Comparison of ENCODE assay signal across 10 cellular contexts in genomic region chr10:93068411-93069244, GRCh38. TPM values are rescaled to one million over a fixed set of nuclear protein-coding genes. Genes with fewer than 3 reads are reported as not detected.
DNase-seq lines count a peak whose midpoint lies in the region; ATAC-seq and TF ChIP-seq lines count a peak whose summit lies in the region.
"Had no signal": no experiment of that assay in that cellular context is flagged by ENCODE, and none has a peak within 500 bp of the region (broad histone marks: within the 10 kb centered on the region; RNA-seq: fewer than 3 reads in every experiment).

No MANE protein-coding gene starts in this region.

- DNase-seq in Caco-2 (peak in 1 of 2 experiments; percentile 57), H7 (peak; percentile 89), brain microvascular endothelial cell (no peak), mesendoderm (no peak), UCSD-AML1 (lab: John Stamatoyannopoulos, UW; ENCODE audit: unreplicated experiment) (no peak), NOMO-1 treated with DMSO at 0.1 percent for 48 hours (lab: John Stamatoyannopoulos, UW; ENCODE audit: unreplicated experiment) (no peak)
- no peak for DNase-seq in activated CD4-positive, alpha-beta T cell treated with anti-CD3 and anti-CD28 coated beads for 48 hours
- DNase-seq: esophagus squamous epithelium had no signal

- no peak overlapping the region for H2AK5ac ChIP-seq in mesendoderm (ENCODE audit: low read length)

- no peak overlapping the region for H3K4ac ChIP-seq in mesendoderm (ENCODE audit: low read depth, low read length)

- H3K79me1 ChIP-seq in mesendoderm (ENCODE audit: low read length) = no peaks in the 10 kb centered on the region

- H2BK120ac ChIP-seq in mesendoderm (ENCODE audit: low read depth, low read length) = no peak overlapping the region

- CTCF ChIA-PET in Caco-2 (lab: Charles Lee) = interaction anchor here (0.6 to 1.0 kb wide), 2 partner anchors 49 to 62 kb away, joined by 4 to 6 read pairs; no protein-coding TSS in a partner anchor

- no peaks in the 10 kb centered on the region for H3K79me2 ChIP-seq in mesendoderm (ENCODE audit: control insufficient read depth, insufficient read depth, low read length)

- H3K4me1 Mint-ChIP-seq in Caco-2 (ENCODE audit: low read depth, unreplicated experiment) = no peaks in the 10 kb centered on the region

- no TSS peak for BruUV-seq in Caco-2 (replicated peaks; lab: Mats Ljungman, UMichigan)

- H3K9ac ChIP-seq in mesendoderm (ENCODE audit: low read length) = peak overlapping the region; percentile 56

- H3K4me2 ChIP-seq in mesendoderm (ENCODE audit: low read length) = peak overlapping the region; percentile 88

- POLR2A ChIA-PET in Caco-2 (lab: Charles Lee) = no interaction called here

- no peak overlapping the region for H3K27ac ChIP-seq in brain microvascular endothelial cell
- no peak overlapping the region for H3K27ac ChIP-seq in mesendoderm (ENCODE audit: low read depth, low read length)
- H3K27ac ChIP-seq: esophagus squamous epithelium had no signal

- H3K27me3 Mint-ChIP-seq in Caco-2 (ENCODE audit: insufficient read depth, unreplicated experiment) = peaks cover 14% of the 10 kb centered on the region

- H3K18ac ChIP-seq in mesendoderm (ENCODE audit: low read length) = no peak overlapping the region

- H3K36me3 ChIP-seq in Caco-2 (ENCODE audit: control insufficient read depth, insufficient read depth, low read length) (no peaks in the 10 kb centered on the region), H7 (replicated peaks; ENCODE audit: control insufficient read depth, insufficient read depth, low read length) (no peaks in the 10 kb centered on the region), brain microvascular endothelial cell (replicated peaks) (no peaks in the 10 kb centered on the region), mesendoderm (ENCODE audit: control insufficient read depth, insufficient read depth, low read length) (no peaks in the 10 kb centered on the region)
- H3K36me3 ChIP-seq: esophagus squamous epithelium had no signal

- H2BK15ac ChIP-seq in mesendoderm (replicated peaks; ENCODE audit: low read depth) = no peak overlapping the region

- WGBS in mesendoderm (ENCODE audit: extremely low coverage, insufficient coverage, low lambda C conversion rate) = no CpG with 5 or more reads among the region's 73 CpGs

- intact Hi-C loops in Caco-2 (cut with micrococcal nuclease; ENCODE audit: unreplicated experiment) = loop anchor here (5.0 kb wide), 1 partner anchor 61 kb away; no protein-coding TSS in a partner anchor

- peaks cover 6% of the 10 kb centered on the region for H3K36me3 Mint-ChIP-seq in Caco-2 (ENCODE audit: insufficient read depth, unreplicated experiment)

- H3K4me3 Mint-ChIP-seq in Caco-2 (ENCODE audit: unreplicated experiment) = peak overlapping the region; percentile 63

- H3K23ac ChIP-seq in mesendoderm (ENCODE audit: low read length) = peak overlapping the region; percentile 59

- no peak overlapping the region for H4K8ac ChIP-seq in mesendoderm (ENCODE audit: low read depth, low read length)

- H3K27ac Mint-ChIP-seq in Caco-2 (ENCODE audit: unreplicated experiment) = no peak overlapping the region

- no peak overlapping the region for H4K5ac ChIP-seq in mesendoderm (ENCODE audit: low read length)

- H2BK5ac ChIP-seq in mesendoderm (ENCODE audit: low read length) = no peak overlapping the region

- H3K9me3 ChIP-seq in Caco-2 = no peaks in the 10 kb centered on the region
- H3K9me3 ChIP-seq: esophagus squamous epithelium had no signal

- in situ Hi-C loops in brain microvascular endothelial cell (cut with HindIII; ENCODE audit: low pct_ligation_motif_present, low sequenced_read_pairs) = no loop called here

- no peak for ATAC-seq in GM18907 (IDR thresholded peaks at IDR 0.05; ENCODE audit: unreplicated experiment)

- H3K9me3 Mint-ChIP-seq in Caco-2 (ENCODE audit: unreplicated experiment) = no peaks in the 10 kb centered on the region

- TF ChIP-seq CTCF in Caco-2 (IDR thresholded peaks at IDR 0.05; ENCODE audit: insufficient read depth in 1 of 2, low read depth in 1 of 2, low read length in 1 of 2, severe bottlenecking in 1 of 2, unreplicated experiment in 1 of 2) = no peak
- TF ChIP-seq CTCF in brain microvascular endothelial cell (IDR thresholded peaks at IDR 0.05; ENCODE audit: low read depth, low read length, missing control alignments) = peak; percentile 19

- peaks cover 5% of the 10 kb centered on the region; the same call in 1 of the 2 replicates for H3K27me3 ChIP-seq in Caco-2 (replicated peaks; ENCODE audit: control insufficient read depth, insufficient read depth, low read length)
- peaks cover 100% of the 10 kb centered on the region for H3K27me3 ChIP-seq in H7 (ENCODE audit: control insufficient read depth, insufficient read depth, low read length)
- H3K27me3 ChIP-seq in brain microvascular endothelial cell (replicated peaks) = peaks cover 96% of the 10 kb centered on the region
- H3K27me3 ChIP-seq in mesendoderm (ENCODE audit: insufficient read depth, low read length, poor library complexity) = peaks cover 86% of the 10 kb centered on the region

- H3K4me1 ChIP-seq in Caco-2 (peaks cover 11% of the 10 kb centered on the region), mesendoderm (ENCODE audit: control insufficient read depth, low read depth, low read length) (no peaks in the 10 kb centered on the region)

- peak overlapping the region; percentile 86 for H3K56ac ChIP-seq in mesendoderm (ENCODE audit: low read length)

- peak overlapping the region; percentile 30 for H3K4me3 ChIP-seq in Caco-2 (ENCODE audit: low read depth, low read length)
- peak overlapping the region; percentile 27 for H3K4me3 ChIP-seq in H7 (ENCODE audit: insufficient read depth, low read depth, low read length)
- no peak overlapping the region for H3K4me3 ChIP-seq in brain microvascular endothelial cell (ENCODE audit: low read depth, low read length)
- H3K4me3 ChIP-seq in mesendoderm (ENCODE audit: low read length) = no peak overlapping the region

RNA-seq across cellular contexts. Expression of gene CYP26A1, which starts 5.1 kb away (rescaled TPM):
- 0.82 and 0.93 TPM in 2 replicates for total RNA-seq in Caco-2 (2022)
- total RNA-seq in H7 (2014; rRNA removed; shearing (Covaris generic)) = 44.4 and 190 TPM in 2 replicates
- 49.3 TPM for polyA plus RNA-seq in mesendoderm (2013, experiment 1 of 2)
- 50.0 TPM for polyA plus RNA-seq in mesendoderm (2013, experiment 2 of 2)
- total RNA-seq: esophagus squamous epithelium, NCI-H460 had no signal

RNA-seq across cellular contexts. Expression of gene CYP26C1, which starts 8.0 kb away (rescaled TPM):
- total RNA-seq in Caco-2 (2022) = 0.09 and 0.16 TPM in 2 replicates
- 0.26 and 0.28 TPM in 2 replicates for total RNA-seq in H7 (2014; rRNA removed; shearing (Covaris generic))
- polyA plus RNA-seq in mesendoderm (2013, experiment 1 of 2) = 0.10 TPM
- 0.08 TPM for polyA plus RNA-seq in mesendoderm (2013, experiment 2 of 2)

Comparison
In these comparisons a context has a peak if more than half of its experiments do, and no peak if none do; other contexts are left out.
1. H3K4me3 ChIP-seq: peak in Caco-2 (single experiment) and H7 (single experiment); none in brain microvascular endothelial cell (single experiment) and mesendoderm (single experiment).
2. RNA of gene CYP26A1, which starts 5.1 kb away (total RNA-seq): 44.4 to 190 TPM in H7; 0.82 to 0.93 TPM in Caco-2; every median in the first group is over 10 times any median in the second.